In genomic region chr13:20193924-20194631, GRCh38 we compare ENCODE assay signal across 11 cellular contexts. TPM values are rescaled to one million over a fixed set of nuclear protein-coding genes. Genes with fewer than 3 reads are reported as not detected.
DNase-seq lines count a peak whose midpoint lies in the region; ATAC-seq and TF ChIP-seq lines count a peak whose summit lies in the region.
"Had no signal": no experiment of that assay in that cellular context is flagged by ENCODE, and none has a peak within 500 bp of the region (broad histone marks: within the 10 kb centered on the region; RNA-seq: fewer than 3 reads in every experiment).

No MANE protein-coding gene starts in this region.

- no peak overlapping the region for H3K9ac ChIP-seq in neural cell (ENCODE audit: low read length)

- no peaks in the 10 kb centered on the region for H3K36me3 Mint-ChIP-seq in brain

- peak overlapping the region; percentile 60 for H3K4me3 ChIP-seq in GM06990 (replicated peaks; ENCODE audit: low read depth, low read length)
- H3K4me3 ChIP-seq in neural cell (ENCODE audit: low read length), result peak overlapping the region; percentile 69
- H3K4me3 ChIP-seq in tibial nerve, result peak overlapping the region in 1 of 4 donors; percentile 67

- H2AFZ ChIP-seq in neural cell (ENCODE audit: low read depth, low read length), result no peak overlapping the region

- peaks cover 19% of the 10 kb centered on the region for H3K4me1 Mint-ChIP-seq in brain

- H3K4me3 Mint-ChIP-seq in brain, result peak overlapping the region; percentile 78 to 89 (median 80)

- H4K20me1 ChIP-seq in neural cell (ENCODE audit: insufficient read depth), result no peaks in the 10 kb centered on the region

- H3K4me2 ChIP-seq in neural cell (ENCODE audit: low read length), result no peak overlapping the region

- peaks cover 0 to 3% (median 0%) of the 10 kb centered on the region in 5 experiments for H3K9me3 Mint-ChIP-seq in brain

- TF ChIP-seq CTCF in GM06990 (IDR thresholded peaks at IDR 0.05; ENCODE audit: insufficient read depth, low read length, poor library complexity, severe bottlenecking) (no peak), brain (conservative IDR thresholded peaks at IDR 0.05) (no peak), neural cell (IDR thresholded peaks at IDR 0.05; ENCODE audit: poor library complexity, severe bottlenecking) (no peak), tibial nerve (IDR thresholded peaks at IDR 0.05) (no peak)

- H3K27ac ChIP-seq in neural cell (ENCODE audit: low read length) (no peak overlapping the region), tibial nerve (no peak overlapping the region)

- H3K36me3 ChIP-seq in GM06990 (ENCODE audit: control insufficient read depth, insufficient read depth, low read length), result no peaks in the 10 kb centered on the region
- H3K36me3 ChIP-seq in neural cell (ENCODE audit: insufficient read depth, low read length), result no peaks in the 10 kb centered on the region
- no peaks in the 10 kb centered on the region for H3K36me3 ChIP-seq in tibial nerve

- peaks cover 82% of the 10 kb centered on the region for H3K27me3 Mint-ChIP-seq in brain

- in situ Hi-C loops in KBM-7 (cut with MboI; ENCODE audit: low pct_unique_long_range_greater_than_20kb, low sequenced_read_pairs), result loop anchor here (25.0 kb wide), 1 partner anchor 718 kb away; the partner anchor contains the start of gene XPO4

- ATAC-seq in HG03565 (IDR thresholded peaks at IDR 0.05; ENCODE audit: unreplicated experiment), result peak; percentile 39

- H3K4me1 ChIP-seq in tibial nerve, result peaks cover 0 to 35% (median 8%) of the 10 kb centered on the region in 4 donors

- TF ChIP-seq POLR2A in tibial nerve (IDR thresholded peaks at IDR 0.05), result no peak

- no peak for DNase-seq in GM06990 (ENCODE audit: extremely low read depth, insufficient read length)
- DNase-seq in tibial nerve (ENCODE audit: low spot score in 2 of 2), result no peak
- DNase-seq in NCI-H2029 treated with DMSO at 0.1 percent for 48 hours (lab: John Stamatoyannopoulos, UW), result no peak
- no peak for DNase-seq in KBM-7
- no peak for DNase-seq in activated CD4-positive, CD25-positive, alpha-beta regulatory T cell treated with anti-CD3 and anti-CD28 coated beads, Interleukin-2, amount 50 U/mL, for 72 hours
- DNase-seq: cortex of kidney, NCI-H226 had no signal

- H3F3A ChIP-seq in neural cell (ENCODE audit: insufficient read depth, low read length, poor library complexity, severe bottlenecking), result no peaks in the 10 kb centered on the region

- H3K9me2 ChIP-seq in neural cell (ENCODE audit: insufficient read depth, low read length), result no peaks in the 10 kb centered on the region

- TF ChIP-seq EP300 in neural cell (conservative IDR thresholded peaks at IDR 0.05; ENCODE audit: poor library complexity, severe bottlenecking), result no peak
- no peak for TF ChIP-seq EP300 in tibial nerve (IDR thresholded peaks at IDR 0.05)

- H3K79me2 ChIP-seq in neural cell (replicated peaks; ENCODE audit: insufficient read depth, low read length), result no peaks in the 10 kb centered on the region

- H3K27me3 ChIP-seq in GM06990 (replicated peaks; ENCODE audit: control insufficient read depth, insufficient read depth, low read length) (no peaks in the 10 kb centered on the region), neural cell (ENCODE audit: insufficient read depth, low read depth, low read length) (peaks cover 75% of the 10 kb centered on the region), tibial nerve (peaks cover 0 to 54% of the 10 kb centered on the region in 2 donors)

- WGBS in tibial nerve, 2 donors, result 37 to 40% methylated on average over 26 of the region's 26 CpGs

- H3K9me3 ChIP-seq in neural cell (ENCODE audit: low read length), result no peaks in the 10 kb centered on the region
- no peaks in the 10 kb centered on the region for H3K9me3 ChIP-seq in tibial nerve

- H3K27ac Mint-ChIP-seq in brain, result peak overlapping the region in 1 of 5 experiments; percentile 36

- no peak for TF ChIP-seq RAD21 in neural cell (conservative IDR thresholded peaks at IDR 0.05)

TF ChIP-seq in neural cell, 6 proteins besides CTCF, POLR2A, EP300 and RAD21:
- TF ChIP-seq POLR2AphosphoS5 (IDR thresholded peaks at IDR 0.05) (no peak), TAF1 (IDR thresholded peaks at IDR 0.05; ENCODE audit: low read depth) (no peak), SMC3 (conservative IDR thresholded peaks at IDR 0.05; ENCODE audit: poor library complexity) (no peak), MXI1 (conservative IDR thresholded peaks at IDR 0.05; ENCODE audit: poor library complexity, severe bottlenecking) (no peak), EZH2 (IDR thresholded peaks at IDR 0.05; ENCODE audit: borderline replicate concordance, insufficient read depth, low read length, poor library complexity, severe bottlenecking) (no peak), REST (IDR thresholded peaks at IDR 0.05; ENCODE audit: borderline replicate concordance) (no peak)

RNA-seq across cellular contexts. Expression of gene GJB2, which starts 1.3 kb away (rescaled TPM):
- polyA plus RNA-seq in brain (ENCODE audit: insufficient read depth, low read depth, low replicate concordance), result 1.0 TPM
- polyA plus RNA-seq in neural cell, result not detected in 2 replicates
- polyA minus RNA-seq in neural cell, result not detected in 2 replicates
- 1 to 10 TPM in 2 of 4 donors, under 1 TPM in 2; 0.20 to 3.3 (median 1.3) TPM for total RNA-seq in tibial nerve
- total RNA-seq: lung microvascular endothelial cell had no signal

RNA-seq across cellular contexts. Expression of gene GJA3, which starts 33.2 kb away (rescaled TPM):
- polyA plus RNA-seq in brain (ENCODE audit: insufficient read depth, low read depth, low replicate concordance) (not detected), neural cell (not detected in 2 replicates)
- polyA minus RNA-seq in neural cell, result not detected in 2 replicates
- under 1 TPM in 1 of 4 donors, not detected in 3; under 0.01 TPM for total RNA-seq in tibial nerve
- total RNA-seq: lung microvascular endothelial cell had no signal

RNA-seq across cellular contexts. Expression of gene GJB6, which starts 38.0 kb away (rescaled TPM):
- 15.4 TPM for polyA plus RNA-seq in brain (ENCODE audit: insufficient read depth, low read depth, low replicate concordance)
- not detected in 2 replicates for polyA plus RNA-seq in neural cell
- polyA minus RNA-seq in neural cell, result not detected in 2 replicates
- total RNA-seq in tibial nerve, result not detected
- total RNA-seq: lung microvascular endothelial cell had no signal

Comparison
In these comparisons a context has a peak if more than half of its experiments do, and no peak if none do; other contexts are left out.
1. RNA of gene GJB6, which starts 38.0 kb away (polyA plus RNA-seq): 15.4 TPM in brain (single experiment); not detected in neural cell; every median in the first group is over 10 times any median in the second.